In the genomic region with DNA sequence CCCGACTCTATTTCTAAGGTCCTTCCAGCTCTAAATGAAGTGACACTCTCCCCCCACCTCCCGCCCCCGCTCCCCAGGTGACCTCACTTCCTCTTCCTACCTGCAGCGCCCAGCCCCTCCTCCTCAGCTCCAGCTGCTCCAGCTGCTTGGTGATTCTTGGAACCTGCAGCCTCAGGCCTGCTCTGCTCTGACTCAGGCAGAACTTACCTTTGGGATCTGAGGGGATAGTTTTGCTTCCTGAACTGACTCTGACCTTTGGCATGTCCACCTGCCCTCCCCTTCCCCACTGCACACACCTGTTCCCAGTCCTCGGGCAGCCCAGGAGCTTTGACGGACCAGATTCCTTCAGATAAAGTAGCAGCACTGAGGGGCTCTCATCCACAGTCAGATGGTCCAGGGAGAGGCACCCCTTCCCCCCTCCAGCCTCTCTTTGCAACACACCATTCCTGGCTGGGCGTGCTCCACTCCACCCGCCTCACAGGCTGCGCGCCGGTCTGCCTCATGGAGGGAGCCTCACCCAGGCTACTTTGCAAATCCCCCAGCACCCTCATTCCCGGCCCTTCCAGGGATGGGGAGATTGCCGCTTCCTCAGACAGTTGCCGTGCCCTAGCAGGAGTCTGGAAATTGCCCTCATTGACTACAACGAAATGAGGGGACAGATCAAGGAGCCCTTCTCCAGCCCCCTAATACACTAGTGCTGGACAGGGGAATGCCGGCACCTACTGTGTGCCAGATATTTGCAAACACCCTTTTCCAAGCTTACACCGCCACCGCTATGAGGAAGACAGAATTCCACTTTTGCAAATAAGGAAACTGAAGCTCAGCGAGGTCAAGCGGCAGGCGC, we compare ENCODE assay signal across 1 cellular context.
TF ChIP-seq lines count a peak whose summit lies in the region.

No MANE protein-coding gene starts in this region.

TF ChIP-seq in GM12878, 131 proteins besides CTCF, POLR2A, EP300 and RAD21 (continued from another document and continues in another):
- TF ChIP-seq, protein P1, sequence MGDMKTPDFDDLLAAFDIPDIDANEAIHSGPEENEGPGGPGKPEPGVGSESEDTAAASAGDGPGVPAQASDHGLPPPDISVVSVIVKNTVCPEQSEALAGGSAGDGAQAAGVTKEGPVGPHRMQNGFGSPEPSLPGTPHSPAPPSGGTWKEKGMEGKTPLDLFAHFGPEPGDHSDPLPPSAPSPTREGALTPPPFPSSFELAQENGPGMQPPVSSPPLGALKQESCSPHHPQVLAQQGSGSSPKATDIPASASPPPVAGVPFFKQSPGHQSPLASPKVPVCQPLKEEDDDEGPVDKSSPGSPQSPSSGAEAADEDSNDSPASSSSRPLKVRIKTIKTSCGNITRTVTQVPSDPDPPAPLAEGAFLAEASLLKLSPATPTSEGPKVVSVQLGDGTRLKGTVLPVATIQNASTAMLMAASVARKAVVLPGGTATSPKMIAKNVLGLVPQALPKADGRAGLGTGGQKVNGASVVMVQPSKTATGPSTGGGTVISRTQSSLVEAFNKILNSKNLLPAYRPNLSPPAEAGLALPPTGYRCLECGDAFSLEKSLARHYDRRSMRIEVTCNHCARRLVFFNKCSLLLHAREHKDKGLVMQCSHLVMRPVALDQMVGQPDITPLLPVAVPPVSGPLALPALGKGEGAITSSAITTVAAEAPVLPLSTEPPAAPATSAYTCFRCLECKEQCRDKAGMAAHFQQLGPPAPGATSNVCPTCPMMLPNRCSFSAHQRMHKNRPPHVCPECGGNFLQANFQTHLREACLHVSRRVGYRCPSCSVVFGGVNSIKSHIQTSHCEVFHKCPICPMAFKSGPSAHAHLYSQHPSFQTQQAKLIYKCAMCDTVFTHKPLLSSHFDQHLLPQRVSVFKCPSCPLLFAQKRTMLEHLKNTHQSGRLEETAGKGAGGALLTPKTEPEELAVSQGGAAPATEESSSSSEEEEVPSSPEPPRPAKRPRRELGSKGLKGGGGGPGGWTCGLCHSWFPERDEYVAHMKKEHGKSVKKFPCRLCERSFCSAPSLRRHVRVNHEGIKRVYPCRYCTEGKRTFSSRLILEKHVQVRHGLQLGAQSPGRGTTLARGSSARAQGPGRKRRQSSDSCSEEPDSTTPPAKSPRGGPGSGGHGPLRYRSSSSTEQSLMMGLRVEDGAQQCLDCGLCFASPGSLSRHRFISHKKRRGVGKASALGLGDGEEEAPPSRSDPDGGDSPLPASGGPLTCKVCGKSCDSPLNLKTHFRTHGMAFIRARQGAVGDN (IDR thresholded peaks at IDR 0.05), result no peak
- TF ChIP-seq NR2C2 (IDR thresholded peaks at IDR 0.05; ENCODE audit: borderline replicate concordance, control insufficient read depth, insufficient read length, low read depth) (no peak), CREM (IDR thresholded peaks at IDR 0.05; ENCODE audit: low read depth) (peak; percentile 58; the same call in 1 of the 2 replicates), JUNB (IDR thresholded peaks at IDR 0.05) (no peak), NFXL1 (IDR thresholded peaks at IDR 0.05; ENCODE audit: borderline replicate concordance) (no peak), EZH2 (IDR thresholded peaks at IDR 0.05; ENCODE audit: borderline replicate concordance, control insufficient read depth, low read depth, low read length) (no peak), POLR2AphosphoS2 (IDR thresholded peaks at IDR 0.05; ENCODE audit: low read depth, low read length) (no peak), ZNF274 (IDR thresholded peaks at IDR 0.05; ENCODE audit: insufficient read depth, insufficient read length) (no peak), SKIL (IDR thresholded peaks at IDR 0.05; ENCODE audit: low read depth, poor library complexity, severe bottlenecking) (no peak), BRCA1 (IDR thresholded peaks at IDR 0.05; ENCODE audit: low read depth, low read length) (no peak), EED (IDR thresholded peaks at IDR 0.05; ENCODE audit: low read depth) (peak; percentile 67), TBL1XR1 (IDR thresholded peaks at IDR 0.05; ENCODE audit: low read depth, low read length) (no peak), POU2F2 (IDR thresholded peaks at IDR 0.05; ENCODE audit: borderline replicate concordance, low read depth, low read length) (no peak), HCFC1 (IDR thresholded peaks at IDR 0.05; ENCODE audit: low read length) (no peak), CBFB (IDR thresholded peaks at IDR 0.05; ENCODE audit: low read depth) (no peak), NFIC (IDR thresholded peaks at IDR 0.05; ENCODE audit: low read depth, low read length) (no peak), ESRRA (IDR thresholded peaks at IDR 0.05; ENCODE audit: low read length) (no peak), FOXK2 (IDR thresholded peaks at IDR 0.05) (no peak), SMAD5 (IDR thresholded peaks at IDR 0.05; ENCODE audit: low read depth) (peak; percentile 23; the same call in 1 of the 2 replicates), TAF1 (IDR thresholded peaks at IDR 0.05; ENCODE audit: borderline replicate concordance, low read depth, low read length) (no peak), NR2F1 (conservative IDR thresholded peaks at IDR 0.05) (no peak), ZNF592 (IDR thresholded peaks at IDR 0.05) (no peak), MTA3 (IDR thresholded peaks at IDR 0.05; ENCODE audit: borderline replicate concordance, low read length) (no peak), SREBF1 (IDR thresholded peaks at IDR 0.05; ENCODE audit: low read length) (no peak), MLLT1 (IDR thresholded peaks at IDR 0.05) (peak; percentile 36), TCF12 (IDR thresholded peaks at IDR 0.05; ENCODE audit: low read depth, low read length) (peak; percentile 83; the same call in 1 of the 2 replicates), STAT3 (IDR thresholded peaks at IDR 0.05; ENCODE audit: low read depth, low read length) (no peak), PRDM15 (CRISPR knock-in tag; IDR thresholded peaks at IDR 0.05) (no peak), ZNF622 (IDR thresholded peaks at IDR 0.05) (no peak), ZBED1 (IDR thresholded peaks at IDR 0.05; ENCODE audit: borderline replicate concordance) (no peak), CHD4 (IDR thresholded peaks at IDR 0.05) (no peak), CHD1 (IDR thresholded peaks at IDR 0.05; ENCODE audit: low read depth, low read length) (no peak), NBN (IDR thresholded peaks at IDR 0.05) (no peak), TARDBP (IDR thresholded peaks at IDR 0.05; ENCODE audit: borderline replicate concordance) (no peak), IKZF1 (conservative IDR thresholded peaks at IDR 0.05) (no peak; the same call in none of the 2 replicates), SIN3A (IDR thresholded peaks at IDR 0.05; ENCODE audit: low read depth, low read length) (no peak), IKZF2 (IDR thresholded peaks at IDR 0.05) (peak; percentile 6 to 7; a peak in 1 of 4 replicates), CEBPB (IDR thresholded peaks at IDR 0.05; ENCODE audit: borderline replicate concordance in 1 of 2, low read depth in 2 of 2, low read length in 2 of 2) (no peak), CHD2 (IDR thresholded peaks at IDR 0.05; ENCODE audit: borderline replicate concordance, low read depth, low read length) (peak; percentile 20; the same call in 1 of the 2 replicates)
- TF ChIP-seq, protein P2, sequence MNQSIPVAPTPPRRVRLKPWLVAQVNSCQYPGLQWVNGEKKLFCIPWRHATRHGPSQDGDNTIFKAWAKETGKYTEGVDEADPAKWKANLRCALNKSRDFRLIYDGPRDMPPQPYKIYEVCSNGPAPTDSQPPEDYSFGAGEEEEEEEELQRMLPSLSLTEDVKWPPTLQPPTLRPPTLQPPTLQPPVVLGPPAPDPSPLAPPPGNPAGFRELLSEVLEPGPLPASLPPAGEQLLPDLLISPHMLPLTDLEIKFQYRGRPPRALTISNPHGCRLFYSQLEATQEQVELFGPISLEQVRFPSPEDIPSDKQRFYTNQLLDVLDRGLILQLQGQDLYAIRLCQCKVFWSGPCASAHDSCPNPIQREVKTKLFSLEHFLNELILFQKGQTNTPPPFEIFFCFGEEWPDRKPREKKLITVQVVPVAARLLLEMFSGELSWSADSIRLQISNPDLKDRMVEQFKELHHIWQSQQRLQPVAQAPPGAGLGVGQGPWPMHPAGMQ (IDR thresholded peaks at IDR 0.05; ENCODE audit: borderline replicate concordance), result no peak
